In the genomic region with DNA sequence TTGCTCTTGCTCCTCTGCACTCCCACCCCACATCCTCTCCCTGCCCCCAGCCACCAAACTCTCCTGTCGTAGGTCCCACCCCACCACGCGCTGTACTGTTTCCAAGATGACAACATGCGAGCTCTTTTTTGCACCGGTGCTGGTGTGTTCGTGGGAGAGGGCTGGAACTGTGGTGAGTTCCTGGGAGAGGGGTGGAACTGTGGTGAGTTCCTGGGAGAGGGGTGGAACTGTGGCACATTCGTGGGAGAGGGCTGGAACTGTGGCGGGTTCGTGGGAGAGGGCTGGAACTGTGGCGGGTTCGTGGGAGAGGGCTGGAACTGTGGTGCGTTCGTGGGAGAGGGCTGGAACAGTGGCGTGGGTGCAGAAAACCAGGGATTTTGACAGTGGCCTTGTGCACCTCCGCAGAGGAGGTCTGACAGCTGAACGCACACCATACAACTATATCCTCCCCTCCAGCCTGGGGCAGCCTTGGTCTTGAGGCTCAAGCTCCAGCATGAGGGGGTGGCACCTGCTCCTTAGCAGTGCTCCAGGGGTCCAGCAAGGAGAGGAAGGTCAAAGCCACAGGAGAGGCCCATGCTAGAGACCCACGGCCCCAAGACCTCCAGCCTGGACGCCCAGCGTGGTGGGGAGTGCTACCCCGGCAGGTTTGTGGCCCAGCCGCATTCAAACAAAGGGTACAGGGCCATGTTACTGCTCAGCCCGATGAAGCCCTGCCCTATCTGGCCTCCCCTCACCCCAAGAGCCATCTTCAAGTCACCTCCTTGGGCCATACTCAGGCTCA, we compare ENCODE assay signal across 1 cellular context.
TF ChIP-seq lines count a peak whose summit lies in the region.

No MANE protein-coding gene starts in this region.

TF ChIP-seq in GM23338, 12 proteins besides CTCF, POLR2A, EP300 and RAD21 (continued from another document):
- TF ChIP-seq, protein P1, sequence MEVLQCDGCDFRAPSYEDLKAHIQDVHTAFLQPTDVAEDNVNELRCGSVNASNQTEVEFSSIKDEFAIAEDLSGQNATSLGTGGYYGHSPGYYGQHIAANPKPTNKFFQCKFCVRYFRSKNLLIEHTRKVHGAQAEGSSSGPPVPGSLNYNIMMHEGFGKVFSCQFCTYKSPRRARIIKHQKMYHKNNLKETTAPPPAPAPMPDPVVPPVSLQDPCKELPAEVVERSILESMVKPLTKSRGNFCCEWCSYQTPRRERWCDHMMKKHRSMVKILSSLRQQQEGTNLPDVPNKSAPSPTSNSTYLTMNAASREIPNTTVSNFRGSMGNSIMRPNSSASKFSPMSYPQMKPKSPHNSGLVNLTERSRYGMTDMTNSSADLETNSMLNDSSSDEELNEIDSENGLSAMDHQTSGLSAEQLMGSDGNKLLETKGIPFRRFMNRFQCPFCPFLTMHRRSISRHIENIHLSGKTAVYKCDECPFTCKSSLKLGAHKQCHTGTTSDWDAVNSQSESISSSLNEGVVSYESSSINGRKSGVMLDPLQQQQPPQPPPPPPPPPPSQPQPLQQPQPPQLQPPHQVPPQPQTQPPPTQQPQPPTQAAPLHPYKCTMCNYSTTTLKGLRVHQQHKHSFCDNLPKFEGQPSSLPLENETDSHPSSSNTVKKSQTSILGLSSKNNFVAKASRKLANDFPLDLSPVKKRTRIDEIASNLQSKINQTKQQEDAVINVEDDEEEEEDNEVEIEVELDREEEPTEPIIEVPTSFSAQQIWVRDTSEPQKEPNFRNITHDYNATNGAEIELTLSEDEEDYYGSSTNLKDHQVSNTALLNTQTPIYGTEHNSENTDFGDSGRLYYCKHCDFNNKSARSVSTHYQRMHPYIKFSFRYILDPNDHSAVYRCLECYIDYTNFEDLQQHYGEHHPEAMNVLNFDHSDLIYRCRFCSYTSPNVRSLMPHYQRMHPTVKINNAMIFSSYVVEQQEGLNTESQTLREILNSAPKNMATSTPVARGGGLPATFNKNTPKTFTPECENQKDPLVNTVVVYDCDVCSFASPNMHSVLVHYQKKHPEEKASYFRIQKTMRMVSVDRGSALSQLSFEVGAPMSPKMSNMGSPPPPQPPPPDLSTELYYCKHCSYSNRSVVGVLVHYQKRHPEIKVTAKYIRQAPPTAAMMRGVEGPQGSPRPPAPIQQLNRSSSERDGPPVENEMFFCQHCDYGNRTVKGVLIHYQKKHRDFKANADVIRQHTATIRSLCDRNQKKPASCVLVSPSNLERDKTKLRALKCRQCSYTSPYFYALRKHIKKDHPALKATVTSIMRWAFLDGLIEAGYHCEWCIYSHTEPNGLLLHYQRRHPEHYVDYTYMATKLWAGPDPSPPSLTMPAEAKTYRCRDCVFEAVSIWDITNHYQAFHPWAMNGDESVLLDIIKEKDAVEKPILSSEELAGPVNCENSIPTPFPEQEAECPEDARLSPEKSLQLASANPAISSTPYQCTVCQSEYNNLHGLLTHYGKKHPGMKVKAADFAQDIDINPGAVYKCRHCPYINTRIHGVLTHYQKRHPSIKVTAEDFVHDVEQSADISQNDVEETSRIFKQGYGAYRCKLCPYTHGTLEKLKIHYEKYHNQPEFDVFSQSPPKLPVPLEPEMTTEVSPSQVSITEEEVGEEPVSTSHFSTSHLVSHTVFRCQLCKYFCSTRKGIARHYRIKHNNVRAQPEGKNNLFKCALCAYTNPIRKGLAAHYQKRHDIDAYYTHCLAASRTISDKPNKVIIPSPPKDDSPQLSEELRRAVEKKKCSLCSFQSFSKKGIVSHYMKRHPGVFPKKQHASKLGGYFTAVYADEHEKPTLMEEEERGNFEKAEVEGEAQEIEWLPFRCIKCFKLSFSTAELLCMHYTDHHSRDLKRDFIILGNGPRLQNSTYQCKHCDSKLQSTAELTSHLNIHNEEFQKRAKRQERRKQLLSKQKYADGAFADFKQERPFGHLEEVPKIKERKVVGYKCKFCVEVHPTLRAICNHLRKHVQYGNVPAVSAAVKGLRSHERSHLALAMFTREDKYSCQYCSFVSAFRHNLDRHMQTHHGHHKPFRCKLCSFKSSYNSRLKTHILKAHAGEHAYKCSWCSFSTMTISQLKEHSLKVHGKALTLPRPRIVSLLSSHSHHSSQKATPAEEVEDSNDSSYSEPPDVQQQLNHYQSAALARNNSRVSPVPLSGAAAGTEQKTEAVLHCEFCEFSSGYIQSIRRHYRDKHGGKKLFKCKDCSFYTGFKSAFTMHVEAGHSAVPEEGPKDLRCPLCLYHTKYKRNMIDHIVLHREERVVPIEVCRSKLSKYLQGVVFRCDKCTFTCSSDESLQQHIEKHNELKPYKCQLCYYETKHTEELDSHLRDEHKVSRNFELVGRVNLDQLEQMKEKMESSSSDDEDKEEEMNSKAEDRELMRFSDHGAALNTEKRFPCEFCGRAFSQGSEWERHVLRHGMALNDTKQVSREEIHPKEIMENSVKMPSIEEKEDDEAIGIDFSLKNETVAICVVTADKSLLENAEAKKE (CRISPR knock-in tag; IDR thresholded peaks at IDR 0.05), result no peak
- TF ChIP-seq, protein P2, sequence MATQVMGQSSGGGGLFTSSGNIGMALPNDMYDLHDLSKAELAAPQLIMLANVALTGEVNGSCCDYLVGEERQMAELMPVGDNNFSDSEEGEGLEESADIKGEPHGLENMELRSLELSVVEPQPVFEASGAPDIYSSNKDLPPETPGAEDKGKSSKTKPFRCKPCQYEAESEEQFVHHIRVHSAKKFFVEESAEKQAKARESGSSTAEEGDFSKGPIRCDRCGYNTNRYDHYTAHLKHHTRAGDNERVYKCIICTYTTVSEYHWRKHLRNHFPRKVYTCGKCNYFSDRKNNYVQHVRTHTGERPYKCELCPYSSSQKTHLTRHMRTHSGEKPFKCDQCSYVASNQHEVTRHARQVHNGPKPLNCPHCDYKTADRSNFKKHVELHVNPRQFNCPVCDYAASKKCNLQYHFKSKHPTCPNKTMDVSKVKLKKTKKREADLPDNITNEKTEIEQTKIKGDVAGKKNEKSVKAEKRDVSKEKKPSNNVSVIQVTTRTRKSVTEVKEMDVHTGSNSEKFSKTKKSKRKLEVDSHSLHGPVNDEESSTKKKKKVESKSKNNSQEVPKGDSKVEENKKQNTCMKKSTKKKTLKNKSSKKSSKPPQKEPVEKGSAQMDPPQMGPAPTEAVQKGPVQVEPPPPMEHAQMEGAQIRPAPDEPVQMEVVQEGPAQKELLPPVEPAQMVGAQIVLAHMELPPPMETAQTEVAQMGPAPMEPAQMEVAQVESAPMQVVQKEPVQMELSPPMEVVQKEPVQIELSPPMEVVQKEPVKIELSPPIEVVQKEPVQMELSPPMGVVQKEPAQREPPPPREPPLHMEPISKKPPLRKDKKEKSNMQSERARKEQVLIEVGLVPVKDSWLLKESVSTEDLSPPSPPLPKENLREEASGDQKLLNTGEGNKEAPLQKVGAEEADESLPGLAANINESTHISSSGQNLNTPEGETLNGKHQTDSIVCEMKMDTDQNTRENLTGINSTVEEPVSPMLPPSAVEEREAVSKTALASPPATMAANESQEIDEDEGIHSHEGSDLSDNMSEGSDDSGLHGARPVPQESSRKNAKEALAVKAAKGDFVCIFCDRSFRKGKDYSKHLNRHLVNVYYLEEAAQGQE (IDR thresholded peaks at IDR 0.05; ENCODE audit: unreplicated experiment), result no peak
- TF ChIP-seq STAT1 (IDR thresholded peaks at IDR 0.05; ENCODE audit: unreplicated experiment) (no peak), CREB1 (CRISPR knock-in tag; IDR thresholded peaks at IDR 0.05; ENCODE audit: low read depth) (no peak), EZH2 (IDR thresholded peaks at IDR 0.05; ENCODE audit: low read depth, unreplicated experiment) (no peak)
- TF ChIP-seq, protein P3, sequence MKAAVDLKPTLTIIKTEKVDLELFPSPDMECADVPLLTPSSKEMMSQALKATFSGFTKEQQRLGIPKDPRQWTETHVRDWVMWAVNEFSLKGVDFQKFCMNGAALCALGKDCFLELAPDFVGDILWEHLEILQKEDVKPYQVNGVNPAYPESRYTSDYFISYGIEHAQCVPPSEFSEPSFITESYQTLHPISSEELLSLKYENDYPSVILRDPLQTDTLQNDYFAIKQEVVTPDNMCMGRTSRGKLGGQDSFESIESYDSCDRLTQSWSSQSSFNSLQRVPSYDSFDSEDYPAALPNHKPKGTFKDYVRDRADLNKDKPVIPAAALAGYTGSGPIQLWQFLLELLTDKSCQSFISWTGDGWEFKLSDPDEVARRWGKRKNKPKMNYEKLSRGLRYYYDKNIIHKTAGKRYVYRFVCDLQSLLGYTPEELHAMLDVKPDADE (IDR thresholded peaks at IDR 0.05), result no peak
